Comparison of ENCODE assay signal across 11 cellular contexts in the genomic region with DNA sequence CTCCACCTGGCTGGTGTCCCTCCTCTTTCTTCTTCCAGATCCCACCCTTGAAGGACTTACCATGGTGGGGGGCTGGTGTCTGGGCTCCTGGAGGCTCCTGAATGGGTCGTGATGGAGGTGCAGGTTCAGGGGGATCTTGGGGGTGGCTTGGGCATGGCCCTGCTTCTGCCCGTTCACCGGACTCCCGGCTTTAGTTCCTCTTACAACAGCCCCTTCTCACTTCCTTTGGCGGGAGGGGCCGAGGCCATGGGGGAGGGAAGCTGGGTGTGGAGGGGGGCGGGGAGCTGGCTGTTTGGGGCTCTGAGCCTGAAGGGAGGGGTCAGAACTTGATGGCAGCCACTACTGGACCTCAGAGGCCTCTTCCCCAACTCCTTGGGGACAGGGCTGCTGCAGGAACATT. TPM values are rescaled to one million over a fixed set of nuclear protein-coding genes. Genes with fewer than 3 reads are reported as not detected.
DNase-seq lines count a peak whose midpoint lies in the region; ATAC-seq, FAIRE-seq and TF ChIP-seq lines count a peak whose summit lies in the region.
"Had no signal": no experiment of that assay in that cellular context is flagged by ENCODE, and none has a peak within 500 bp of the region (broad histone marks: within the 10 kb centered on the region; RNA-seq: fewer than 3 reads in every experiment).

MYO1F (minus strand) TSS at position 196 of the 400 bp plus-strand sequence; CDS start at position 63, 133 bp downstream.

- peak within 1 kb of the TSS; percentile 28; the same call in 1 of the 2 replicates for H3K4me3 ChIP-seq in WI38 (ENCODE audit: low read depth, low read length)
- peak within 1 kb of the TSS in 1 of 2 donors; percentile 34 for H3K4me3 ChIP-seq in testis

- CTCF ChIA-PET in activated CD4-positive, alpha-beta T cell treated with anti-CD3 and anti-CD28 coated beads for 36 hours (lab: Charles Lee), result interaction anchor here (0.6 to 6.7 kb wide), 19 partner anchors 7 to 926 kb away, joined by 3 to 43 read pairs (median 5); partner anchors contain the start of gene ZNF414

- no peaks in the 10 kb centered on the region for H3K36me3 ChIP-seq in testis (ENCODE audit: low read depth, missing control alignments)
- H3K36me3 ChIP-seq: gastrocnemius medialis had no signal

- POLR2A ChIA-PET in activated CD4-positive, alpha-beta T cell treated with anti-CD3 and anti-CD28 coated beads for 36 hours (lab: Charles Lee), result no interaction called here

- no peak for TF ChIP-seq CTCF in WI38 (IDR thresholded peaks at IDR 0.05; ENCODE audit: low read depth, low read length)
- TF ChIP-seq CTCF in testis (IDR thresholded peaks at IDR 0.05), result no peak
- no peak for TF ChIP-seq CTCF in nephron progenitor cell (IDR thresholded peaks at IDR 0.05)

- H3K9me3 ChIP-seq in testis, result no peaks in the 10 kb centered on the region
- H3K9me3 ChIP-seq: gastrocnemius medialis had no signal

- no peak for ATAC-seq in activated CD4-positive, alpha-beta T cell treated with anti-CD3 and anti-CD28 coated beads for 36 hours
- ATAC-seq in left colon, result peak; percentile 15
- ATAC-seq in activated CD4-positive, CD25-positive, alpha-beta regulatory T cell treated with anti-CD3 and anti-CD28 coated beads, Interleukin-2, amount 50 U/mL, for 24 hours, result no peak
- ATAC-seq: gastrocnemius medialis had no signal

- no peaks in the 10 kb centered on the region for H3K4me1 ChIP-seq in testis
- H3K4me1 ChIP-seq: gastrocnemius medialis had no signal

- peaks cover 2% of the 10 kb centered on the region for H3K27me3 Mint-ChIP-seq in activated CD4-positive, alpha-beta T cell treated with anti-CD3 and anti-CD28 coated beads for 36 hours
- peaks cover 13% of the 10 kb centered on the region for H3K27me3 Mint-ChIP-seq in nephron progenitor cell (ENCODE audit: low read depth, poor library complexity)

- peak within 1 kb of the TSS; percentile 86 for H3K27ac Mint-ChIP-seq in activated CD4-positive, alpha-beta T cell treated with anti-CD3 and anti-CD28 coated beads for 36 hours
- no peak within 1 kb of the TSS for H3K27ac Mint-ChIP-seq in nephron progenitor cell

- intact Hi-C loops in activated CD4-positive, alpha-beta T cell treated with anti-CD3 and anti-CD28 coated beads for 36 hours (cut with DNase I, micrococcal nuclease), result loop anchor here in 1 of 2 experiments (5.0 kb wide), 2 partner anchors 60 to 165 kb away; partner anchors contain the start of gene MARCHF2
- intact Hi-C loops in left colon (cut with DNase I, micrococcal nuclease), result no loop called here
- intact Hi-C loops in testis (cut with DNase I; ENCODE audit: low total_unique reads), result no loop called here

- no peak for TF ChIP-seq POLR2A in testis (IDR thresholded peaks at IDR 0.05)

- no peaks in the 10 kb centered on the region for H3K36me3 Mint-ChIP-seq in activated CD4-positive, alpha-beta T cell treated with anti-CD3 and anti-CD28 coated beads for 36 hours (ENCODE audit: low read depth)
- H3K36me3 Mint-ChIP-seq in nephron progenitor cell (ENCODE audit: low read depth), result peaks cover 11% of the 10 kb centered on the region

- no peak for FAIRE-seq in RCC 7860 (lab: Jason Lieb, UNC)
- FAIRE-seq: A204.1 had no signal

- WGBS in testis, 2 donors, result 16 to 29% methylated on average over 4 to 7 of the region's 7 CpGs

- peak; percentile 34 for DNase-seq in activated CD4-positive, alpha-beta T cell treated with anti-CD3 and anti-CD28 coated beads for 36 hours
- no peak for DNase-seq in activated CD4-positive, alpha-beta T cell treated with anti-CD3 and anti-CD28 coated beads, Interleukin-2, amount 50 U/mL, for 4 hours
- DNase-seq in left colon (peak; percentile 54 to 62), testis (peak; percentile 35), RCC 7860 (ENCODE audit: low spot score) (no peak), nephron progenitor cell (no peak)
- DNase-seq: NCI-H1048 had no signal

- peaks cover 58% of the 10 kb centered on the region for H3K4me1 Mint-ChIP-seq in activated CD4-positive, alpha-beta T cell treated with anti-CD3 and anti-CD28 coated beads for 36 hours
- H3K4me1 Mint-ChIP-seq in nephron progenitor cell, result peaks cover 26% of the 10 kb centered on the region

- no peaks in the 10 kb centered on the region for H3K9me3 Mint-ChIP-seq in activated CD4-positive, alpha-beta T cell treated with anti-CD3 and anti-CD28 coated beads for 36 hours (ENCODE audit: low read depth)
- peaks cover 6% of the 10 kb centered on the region for H3K9me3 Mint-ChIP-seq in nephron progenitor cell

- H3K4me3 Mint-ChIP-seq in activated CD4-positive, alpha-beta T cell treated with anti-CD3 and anti-CD28 coated beads for 36 hours, result peak within 1 kb of the TSS; percentile 77
- no peak within 1 kb of the TSS for H3K4me3 Mint-ChIP-seq in nephron progenitor cell

- no peak within 1 kb of the TSS for H3K27ac ChIP-seq in testis

- no peaks in the 10 kb centered on the region for H3K27me3 ChIP-seq in testis

RNA-seq across cellular contexts. Expression of gene MYO1F, which starts in this region (rescaled TPM):
- total RNA-seq in activated CD4-positive, alpha-beta T cell treated with anti-CD3 and anti-CD28 coated beads for 36 hours, result 10 to 100 TPM; 13.7 to 18.3 TPM
- total RNA-seq in left colon, result 10 to 100 TPM in 1 of 2 donors, 1 to 10 TPM in 1; 5.4 to 12.1 TPM
- 1 to 10 TPM; 4.7 to 6.7 TPM for total RNA-seq in testis
- polyA plus RNA-seq in testis (ENCODE audit: insufficient read depth, low read depth, low replicate concordance), result 5.9 TPM

Comparison
In these comparisons a context has a peak if more than half of its experiments do, and no peak if none do; other contexts are left out.
1. DNase-seq: peak in activated CD4-positive, alpha-beta T cell treated with anti-CD3 and anti-CD28 coated beads for 36 hours (single experiment), left colon (2 of 2) and testis (single experiment); none in activated CD4-positive, alpha-beta T cell treated with anti-CD3 and anti-CD28 coated beads, Interleukin-2, amount 50 U/mL, for 4 hours (0 of 2), RCC 7860 (single experiment) and nephron progenitor cell (single experiment).